ENCODE assay signal across 28 cellular contexts in the genomic region with DNA sequence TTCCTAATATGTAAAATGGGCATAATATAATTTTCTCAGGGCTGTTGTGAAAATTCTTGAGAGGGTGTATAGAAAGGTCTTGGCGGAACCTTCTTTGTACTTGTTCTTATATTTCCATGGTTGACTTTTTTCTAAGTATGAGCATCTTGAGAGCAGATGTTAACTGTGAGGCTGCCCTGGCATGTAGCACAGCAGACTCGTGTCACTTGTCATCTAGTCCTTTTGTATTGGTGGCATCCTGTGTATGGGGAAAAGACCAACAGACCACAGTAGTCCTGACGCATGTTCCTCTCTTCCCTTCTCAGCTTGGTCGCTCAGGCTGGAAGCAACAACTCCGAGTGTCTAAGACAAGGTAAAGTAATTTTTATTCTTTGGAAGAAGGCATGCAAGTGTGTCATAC.
"Had no signal": no experiment of that assay in that cellular context is flagged by ENCODE, and none has a peak within 500 bp of the region (broad histone marks: within the 10 kb centered on the region; RNA-seq: fewer than 3 reads in every experiment).

No MANE protein-coding gene starts in this region.

- H3K36me3 ChIP-seq: left lung, lower lobe of right lung, ovary, right atrium auricular region, right lobe of liver, stomach, thyroid gland, transverse colon, upper lobe of left lung, vagina had no signal

- H3K4me3 ChIP-seq: left lung, lower lobe of right lung, ovary, right atrium auricular region, right lobe of liver, smooth muscle cell, stomach, testis, thyroid gland, transverse colon, upper lobe of left lung, vagina had no signal

- H3K27ac ChIP-seq: left lung, lower lobe of right lung, ovary, right atrium auricular region, right lobe of liver, stomach, testis, thyroid gland, transverse colon, upper lobe of left lung, vagina had no signal

- H3K27me3 ChIP-seq: ovary, right atrium auricular region, right lobe of liver, testis, thyroid gland, upper lobe of left lung, vagina had no signal

- DNase-seq: hypothalamus; immature natural killer cell; kidney; left colon; left lung; lower lobe of right lung; mammary epithelial cell; mesendoderm; naive thymus-derived CD4-positive, alpha-beta T cell; ovary; right lobe of liver; stimulated activated CD4-positive, alpha-beta T cell treated with anti-CD3 and anti-CD28 coated beads, Interleukin-1b, Interleukin-23, amount 100 ng/mL, for 48 hours; stimulated activated CD4-positive, alpha-beta T cell treated with anti-CD3 and anti-CD28 coated beads, Interleukin-2, amount 100 ng/mL, for 48 hours; stimulated activated CD4-positive, alpha-beta T cell treated with anti-CD3 and anti-CD28 coated beads, Interleukin-4, amount 100 ng/mL, for 4 hours; stimulated activated CD8-positive, alpha-beta memory T cell treated with anti-CD3 and anti-CD28 coated beads, Interleukin-4, amount 100 ng/mL, for 48 hours; stimulated activated naive CD8-positive, alpha-beta T cell treated with anti-CD3 and anti-CD28 coated beads, Interleukin-15, Interleukin-2, amounts not matched to agents 100 U/mL and 50 U/mL, for 24 hours; stomach; testis; thyroid gland; transverse colon; upper lobe of left lung had no signal

- H3K27ac Mint-ChIP-seq: immature natural killer cell; mesothelial cell of epicardium; naive thymus-derived CD4-positive, alpha-beta T cell; natural killer cell treated with Interleukin-12 subunit alpha and Interleukin-12 subunit beta and Interleukin-15 and Interleukin-18, amount 100 ng/mL, for 72 hours; progenitor cell of endocrine pancreas had no signal

- H3K9me3 Mint-ChIP-seq: immature natural killer cell; natural killer cell treated with Interleukin-12 subunit alpha and Interleukin-12 subunit beta and Interleukin-15 and Interleukin-18, amount 100 ng/mL, for 72 hours; stimulated activated memory B cell treated with anti-CD40 and anti-IgM and Interleukin-4, amounts not matched to agents 10 μg/mL and 1 μg/mL and 100 μg/mL, for 72 hours had no signal

- H3K4me3 Mint-ChIP-seq: immature natural killer cell; mesothelial cell of epicardium; naive thymus-derived CD4-positive, alpha-beta T cell; natural killer cell treated with Interleukin-12 subunit alpha and Interleukin-12 subunit beta and Interleukin-15 and Interleukin-18, amount 100 ng/mL, for 72 hours had no signal

- H3K4me1 ChIP-seq: left lung, right lobe of liver, testis, thyroid gland, vagina had no signal

- H3K36me3 Mint-ChIP-seq: immature natural killer cell; mesothelial cell of epicardium; naive thymus-derived CD4-positive, alpha-beta T cell; natural killer cell treated with Interleukin-12 subunit alpha and Interleukin-12 subunit beta and Interleukin-15 and Interleukin-18, amount 100 ng/mL, for 72 hours; stimulated activated memory B cell treated with anti-CD40 and anti-IgM and Interleukin-4, amounts not matched to agents 10 μg/mL and 1 μg/mL and 100 μg/mL, for 72 hours had no signal

- ATAC-seq: left colon; naive thymus-derived CD4-positive, alpha-beta T cell; natural killer cell treated with Interleukin-12 subunit alpha and Interleukin-12 subunit beta and Interleukin-15 and Interleukin-18, amount 100 ng/mL, for 72 hours; stimulated activated naive CD8-positive, alpha-beta T cell treated with anti-CD3 and anti-CD28 coated beads, Interleukin-15, Interleukin-2, amounts not matched to agents 100 U/mL and 50 U/mL, for 24 hours had no signal

- H3K4me1 Mint-ChIP-seq: immature natural killer cell; naive thymus-derived CD4-positive, alpha-beta T cell had no signal

- H3K9me3 ChIP-seq: left lung, lower lobe of right lung, ovary, right atrium auricular region, right lobe of liver, stomach, testis, thyroid gland, transverse colon, upper lobe of left lung, vagina had no signal
